Comparison of ENCODE assay signal across 1 cellular context in genomic region chrX:80021611-80022010, GRCh38.
TF ChIP-seq lines count a peak whose summit lies in the region.

No MANE protein-coding gene starts in this region.

TF ChIP-seq in H1, 55 proteins besides CTCF, POLR2A, EP300 and RAD21:
- TF ChIP-seq YY1 (IDR thresholded peaks at IDR 0.05; ENCODE audit: low read depth, low read length): 0 out of 2 replicates have a peak, but pooled peaks have one; percentile 24
- no peak for TF ChIP-seq CREB1 (IDR thresholded peaks at IDR 0.05)
